8 cellular contexts compared by ENCODE assay signal in the genomic region with DNA sequence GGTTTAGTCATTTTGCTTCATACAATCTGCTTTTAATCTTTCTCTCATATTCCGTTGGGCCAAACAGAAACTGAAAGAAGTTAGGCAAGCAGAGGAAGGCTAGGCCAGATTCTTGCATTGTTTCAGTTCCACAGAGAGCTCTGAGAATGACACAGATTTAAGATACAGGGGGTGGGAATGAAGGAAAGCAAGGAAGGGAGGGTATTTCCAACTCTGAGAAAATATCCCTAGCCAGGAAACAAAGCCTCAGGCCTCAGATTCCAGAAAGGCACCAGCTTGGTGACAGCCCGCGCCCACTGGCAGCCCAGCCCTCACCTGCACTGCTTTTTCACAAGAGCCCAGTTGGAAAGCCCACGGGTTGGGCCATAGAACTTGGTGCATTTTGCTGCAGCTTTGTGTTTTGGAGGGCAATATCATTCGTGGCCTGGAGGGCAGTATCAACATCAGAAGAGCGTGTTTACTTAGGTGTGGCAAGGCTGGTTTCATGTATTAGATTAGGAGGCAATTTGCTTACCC.
DNase-seq lines count a peak whose midpoint lies in the region; ATAC-seq and TF ChIP-seq lines count a peak whose summit lies in the region.

No MANE protein-coding gene starts in this region.

- H3K27me3 Mint-ChIP-seq in activated naive CD4-positive, alpha-beta T cell treated with anti-CD3 and anti-CD28 coated beads, Interleukin-2, amount 50 U/mL, for 24 hours: no peaks in the 10 kb centered on the region
- H3K27me3 Mint-ChIP-seq in T-helper 17 cell: no peaks in the 10 kb centered on the region

- intact Hi-C loops in left ventricle myocardium superior (cut with micrococcal nuclease): no loop called here

- H3K4me3 ChIP-seq in thoracic aorta: peak overlapping the region; percentile 32

- no peak for TF ChIP-seq CTCF in thoracic aorta (IDR thresholded peaks at IDR 0.05)

- H3K36me3 ChIP-seq in thoracic aorta: no peaks in the 10 kb centered on the region

- peak; percentile 58 for ATAC-seq in HG02938 (IDR thresholded peaks at IDR 0.05; ENCODE audit: unreplicated experiment)
- ATAC-seq in T-helper 17 cell: peak; percentile 42
- ATAC-seq in left ventricle myocardium superior: peak; percentile 84
- no peak for ATAC-seq in thoracic aorta (ENCODE audit: insufficient number of reproducible peaks, low FRiP score, low read depth)

- H3K36me3 Mint-ChIP-seq in activated naive CD4-positive, alpha-beta T cell treated with anti-CD3 and anti-CD28 coated beads, Interleukin-2, amount 50 U/mL, for 24 hours: no peaks in the 10 kb centered on the region
- H3K36me3 Mint-ChIP-seq in T-helper 17 cell (ENCODE audit: low read depth): no peaks in the 10 kb centered on the region

- H3K27me3 ChIP-seq in thoracic aorta (replicated peaks; ENCODE audit: insufficient read depth): no peaks in the 10 kb centered on the region

- H3K4me1 ChIP-seq in thoracic aorta (ENCODE audit: control insufficient read depth in 1 of 2, low read depth in 2 of 2): peaks cover 8 to 18% of the 10 kb centered on the region in 2 donors

- DNase-seq in activated naive CD4-positive, alpha-beta T cell treated with anti-CD3 and anti-CD28 coated beads, Interleukin-2, amount 50 U/mL, for 16 hours: no peak
- DNase-seq in T-helper 17 cell (no peak), left ventricle myocardium superior (no peak), thoracic aorta (ENCODE audit: low spot score) (no peak), SHP77 (lab: John Stamatoyannopoulos, UW) (no peak), activated gamma-delta T cell treated with Interleukin-2 at 50 U/mL for 16 hours (no peak)

- peaks cover 35% of the 10 kb centered on the region for H3K4me1 Mint-ChIP-seq in activated naive CD4-positive, alpha-beta T cell treated with anti-CD3 and anti-CD28 coated beads, Interleukin-2, amount 50 U/mL, for 24 hours
- H3K4me1 Mint-ChIP-seq in T-helper 17 cell: peaks cover 31% of the 10 kb centered on the region

- no peak overlapping the region for H3K27ac ChIP-seq in thoracic aorta

- H3K9me3 ChIP-seq in T-helper 17 cell (ENCODE audit: control insufficient read depth, low read length, poor library complexity, severe bottlenecking): no peaks in the 10 kb centered on the region
- H3K9me3 ChIP-seq in thoracic aorta: no peaks in the 10 kb centered on the region

- peak overlapping the region; percentile 53 for H3K4me3 Mint-ChIP-seq in activated naive CD4-positive, alpha-beta T cell treated with anti-CD3 and anti-CD28 coated beads, Interleukin-2, amount 50 U/mL, for 24 hours
- peak overlapping the region; percentile 82 for H3K4me3 Mint-ChIP-seq in T-helper 17 cell

- H3K27ac Mint-ChIP-seq in activated naive CD4-positive, alpha-beta T cell treated with anti-CD3 and anti-CD28 coated beads, Interleukin-2, amount 50 U/mL, for 24 hours: peak overlapping the region; percentile 8
- peak overlapping the region; percentile 95 for H3K27ac Mint-ChIP-seq in T-helper 17 cell

- H3K9me3 Mint-ChIP-seq in activated naive CD4-positive, alpha-beta T cell treated with anti-CD3 and anti-CD28 coated beads, Interleukin-2, amount 50 U/mL, for 24 hours: no peaks in the 10 kb centered on the region
